Comparison of ENCODE assay signal across 1 cellular context in genomic region chr9:89740722-89741121, GRCh38.
TF ChIP-seq lines count a peak whose summit lies in the region.

No MANE protein-coding gene starts in this region.

TF ChIP-seq in HepG2, 621 proteins besides CTCF, POLR2A, EP300 and RAD21 (continued from another document):
- no peak for TF ChIP-seq ZNF512B (CRISPR knock-in tag; IDR thresholded peaks at IDR 0.05; ENCODE audit: borderline replicate concordance)
